Comparison of ENCODE assay signal across 21 cellular contexts in the genomic region with DNA sequence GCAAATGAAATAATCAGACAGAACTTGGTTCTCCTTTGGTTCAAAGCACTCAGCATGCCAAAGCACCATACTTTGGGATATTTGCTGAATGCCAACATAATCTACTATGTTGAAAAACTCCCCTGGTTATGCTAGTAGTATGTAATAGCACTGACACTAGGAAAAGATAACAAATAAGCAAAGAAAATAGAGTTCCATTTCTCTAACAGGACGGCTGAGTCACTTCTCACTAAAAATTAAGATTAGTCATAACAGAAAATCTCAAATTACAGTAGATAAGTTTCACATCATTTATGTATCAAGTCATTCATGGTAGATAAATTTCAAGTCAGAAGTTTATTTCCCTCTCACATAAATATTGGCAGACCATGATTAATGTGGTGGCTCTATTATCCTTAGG. TPM values are rescaled to one million over a fixed set of nuclear protein-coding genes. Genes with fewer than 3 reads are reported as not detected.
DNase-seq lines count a peak whose midpoint lies in the region; ATAC-seq and TF ChIP-seq lines count a peak whose summit lies in the region.
"Had no signal": no experiment of that assay in that cellular context is flagged by ENCODE, and none has a peak within 500 bp of the region (broad histone marks: within the 10 kb centered on the region; RNA-seq: fewer than 3 reads in every experiment).

No MANE protein-coding gene starts in this region.

- intact Hi-C loops in PC-9 (cut with micrococcal nuclease; ENCODE audit: unreplicated experiment) = no loop called here

- CTCF ChIA-PET in SK-N-SH (lab: Yijun Ruan, JAX) = no interaction called here
- CTCF ChIA-PET in PC-9 (lab: Charles Lee) = no interaction called here

- H3K27ac ChIP-seq in SK-N-SH (ENCODE audit: low read depth in 2 of 2, low read length in 1 of 2) = no peak overlapping the region
- H3K27ac ChIP-seq in PC-9 = no peak overlapping the region
- H3K27ac ChIP-seq in right atrium auricular region = no peak overlapping the region
- H3K27ac ChIP-seq: SK-N-MC had no signal

- H3K4me1 ChIP-seq in SK-N-SH (ENCODE audit: control insufficient read depth in 1 of 2, insufficient read depth in 2 of 2, low read depth in 1 of 2, low read length in 1 of 2) = no peaks in the 10 kb centered on the region
- no peaks in the 10 kb centered on the region for H3K4me1 ChIP-seq in PC-9 (replicated peaks; ENCODE audit: insufficient read depth)
- no peaks in the 10 kb centered on the region for H3K4me1 ChIP-seq in right atrium auricular region

- no peak for TF ChIP-seq RAD21 in SK-N-SH (IDR thresholded peaks at IDR 0.05; ENCODE audit: low read length)

- BruUV-seq in PC-9 (replicated peaks; lab: Mats Ljungman, UMichigan) = no TSS peak

- no peak for TF ChIP-seq EP300 in SK-N-SH (IDR thresholded peaks at IDR 0.05; ENCODE audit: borderline replicate concordance in 1 of 2, low read depth in 1 of 2, low read length in 1 of 2)

- H2AFZ ChIP-seq in SK-N-SH (ENCODE audit: low read depth) (no peak overlapping the region), PC-9 (no peak overlapping the region)

- TF ChIP-seq CTCF in SK-N-SH (IDR thresholded peaks at IDR 0.05) (no peak), cardiac fibroblast (IDR thresholded peaks at IDR 0.05; ENCODE audit: low read depth, low read length) (no peak), omental fat pad (IDR thresholded peaks at IDR 0.05) (no peak), PC-9 (conservative IDR thresholded peaks at IDR 0.05) (no peak), right atrium auricular region (IDR thresholded peaks at IDR 0.05) (no peak)

- H3F3A ChIP-seq in SK-N-SH (replicated peaks; ENCODE audit: insufficient read depth) = no peaks in the 10 kb centered on the region
- no peaks in the 10 kb centered on the region for H3F3A ChIP-seq in PC-9 (ENCODE audit: insufficient read depth, low read depth)

- H3K79me2 ChIP-seq in SK-N-SH (ENCODE audit: insufficient read depth) = no peaks in the 10 kb centered on the region
- no peaks in the 10 kb centered on the region for H3K79me2 ChIP-seq in PC-9 (ENCODE audit: low read depth)

- H3K4me3 ChIP-seq in SK-N-SH (ENCODE audit: low read depth in 2 of 2, low read length in 1 of 2) (no peak overlapping the region), cardiac fibroblast (replicated peaks in 1 of 2; ENCODE audit: low read depth in 2 of 2, low read length in 2 of 2) (no peak overlapping the region), PC-9 (no peak overlapping the region), right atrium auricular region (no peak overlapping the region)
- H3K4me3 ChIP-seq: SK-N-MC had no signal

- H3K9me3 ChIP-seq in SK-N-SH (no peaks in the 10 kb centered on the region), PC-9 (ENCODE audit: insufficient read depth, low read depth) (no peaks in the 10 kb centered on the region), right atrium auricular region (no peaks in the 10 kb centered on the region)

- H3K4me2 ChIP-seq in SK-N-SH (no peak overlapping the region), PC-9 (no peak overlapping the region)

- DNase-seq in HS-5 (ENCODE audit: low read depth) (peak; percentile 2), SK-N-SH (no peak), cardiac fibroblast (ENCODE audit: low read depth in 2 of 2) (peak; percentile 23 to 37), omental fat pad (ENCODE audit: low spot score) (no peak), PC-9 (no peak), right atrium auricular region (ENCODE audit: low spot score) (no peak), NCI-H2081 treated with DMSO at 0.1 percent for 48 hours (lab: John Stamatoyannopoulos, UW) (no peak)
- DNase-seq: COR-L47, GF-D8, HFFc6, Kasumi-1, NCI-H187, NCI-H774, Right ventricle myocardium superior had no signal

- POLR2A ChIA-PET in SK-N-SH (lab: Yijun Ruan, JAX) = no interaction called here
- POLR2A ChIA-PET in PC-9 (lab: Charles Lee; ENCODE audit: unreplicated experiment) = no interaction called here

- peak; percentile 59 for ATAC-seq in omental fat pad (ENCODE audit: low FRiP score)

- H3K36me3 ChIP-seq in SK-N-SH (replicated peaks in 1 of 2; ENCODE audit: control insufficient read depth in 1 of 2, insufficient read depth in 2 of 2, low read length in 1 of 2) (no peaks in the 10 kb centered on the region), PC-9 (ENCODE audit: low read depth) (no peaks in the 10 kb centered on the region), right atrium auricular region (no peaks in the 10 kb centered on the region)

- H4K20me1 ChIP-seq in SK-N-SH (ENCODE audit: insufficient read depth) (no peaks in the 10 kb centered on the region), PC-9 (ENCODE audit: insufficient read depth) (no peaks in the 10 kb centered on the region)

- 23% methylated on average over 1 of the region's 1 CpG for WGBS in SK-N-SH (ENCODE audit: low lambda C conversion rate)

- no peak overlapping the region for H3K9ac ChIP-seq in SK-N-SH

- H3K9me2 ChIP-seq in SK-N-SH = no peaks in the 10 kb centered on the region
- H3K9me2 ChIP-seq in PC-9 (ENCODE audit: insufficient read depth) = no peaks in the 10 kb centered on the region

- H3K27me3 ChIP-seq in SK-N-SH (ENCODE audit: insufficient read depth) (no peaks in the 10 kb centered on the region), PC-9 (ENCODE audit: insufficient read depth, low read depth) (no peaks in the 10 kb centered on the region), right atrium auricular region (no peaks in the 10 kb centered on the region)

TF ChIP-seq in SK-N-SH, 30 proteins besides CTCF, POLR2A, EP300 and RAD21:
- TF ChIP-seq FOSL2 (IDR thresholded peaks at IDR 0.05; ENCODE audit: borderline replicate concordance, low read depth) (peak; percentile 16; the same call in 1 of the 2 replicates), GABPA (IDR thresholded peaks at IDR 0.05; ENCODE audit: low read depth) (no peak)
TF ChIP-seq in SK-N-SH: peak in this region for 1.

RNA-seq across cellular contexts. Expression of gene PDHA2, which starts 17.9 kb away (rescaled TPM):
- not detected in 2 replicates for polyA plus RNA-seq in SK-N-SH (2012; rRNA removed)
- polyA plus RNA-seq in SK-N-SH (2012; cell fraction: cytosol; rRNA removed) = not detected in 2 replicates
- polyA plus RNA-seq in SK-N-SH (2012; cell fraction: nucleus; rRNA removed) = not detected in 2 replicates
- not detected for total RNA-seq in omental fat pad
- total RNA-seq in PC-9 (2021) = not detected in 2 replicates
- not detected for total RNA-seq in right atrium auricular region
- total RNA-seq: Daoy, H1, HFFc6, HT-29, NCI-H460, Right ventricle myocardium superior had no signal
- polyA plus RNA-seq: CD14-positive monocyte, H1, IgD-negative memory B cell had no signal

Comparison
In these comparisons a context has a peak if more than half of its experiments do, and no peak if none do; other contexts are left out.
1. DNase-seq: peak in HS-5 (single experiment) and cardiac fibroblast (2 of 2); none in SK-N-SH (single experiment), omental fat pad (single experiment), PC-9 (0 of 2), right atrium auricular region (single experiment) and NCI-H2081 treated with DMSO at 0.1 percent for 48 hours (single experiment).